9 cellular contexts compared by ENCODE assay signal in the genomic region with DNA sequence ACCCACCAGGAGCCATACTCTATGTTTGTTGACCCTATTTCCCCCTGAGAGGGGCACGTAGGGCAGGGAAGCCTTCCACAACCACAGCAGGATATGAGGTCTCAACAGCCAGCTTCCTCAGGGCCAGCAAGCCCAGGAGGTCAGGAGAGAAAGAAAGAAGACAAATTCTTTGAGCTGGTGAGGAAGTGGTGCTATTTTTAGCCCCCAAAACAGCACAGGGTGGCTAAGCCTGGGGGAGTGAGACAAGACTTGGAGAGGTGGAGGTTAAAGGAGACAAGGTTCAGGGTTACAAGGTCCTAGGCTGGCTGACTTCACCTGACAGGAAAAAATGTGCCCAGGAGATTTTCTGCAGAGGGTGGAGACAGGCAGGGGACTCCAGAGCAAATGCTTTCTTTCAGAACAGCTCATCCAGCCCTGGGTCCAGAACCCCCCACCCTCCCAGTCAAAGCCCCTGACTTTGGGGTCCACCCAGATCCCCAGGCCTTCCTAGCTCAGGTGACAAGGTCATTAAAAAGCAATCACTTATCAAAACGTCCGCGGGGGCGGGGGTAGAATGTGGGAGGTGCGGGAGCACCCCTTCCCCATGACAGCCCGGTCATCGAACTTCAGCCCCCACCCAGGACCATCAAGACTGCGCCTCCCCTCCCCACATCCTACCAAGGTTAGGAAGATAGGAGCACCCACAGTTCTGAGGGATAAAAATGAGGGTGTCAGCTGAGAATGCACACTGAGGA. TPM values are rescaled to one million over a fixed set of nuclear protein-coding genes. Genes with fewer than 3 reads are reported as not detected.
DNase-seq lines count a peak whose midpoint lies in the region; ATAC-seq, FAIRE-seq and TF ChIP-seq lines count a peak whose summit lies in the region.
"Had no signal": no experiment of that assay in that cellular context is flagged by ENCODE, and none has a peak within 500 bp of the region (broad histone marks: within the 10 kb centered on the region; RNA-seq: fewer than 3 reads in every experiment).

No MANE protein-coding gene starts in this region.

- H3K79me1 ChIP-seq in IMR-90 (ENCODE audit: low read depth in 1 of 2, low read length in 2 of 2): peaks cover 5 to 30% of the 10 kb centered on the region in 2 experiments; a peak in 3 of 4 replicates

- H3K4me1 Mint-ChIP-seq in brain: peaks cover 54% of the 10 kb centered on the region
- H3K4me1 Mint-ChIP-seq in naive thymus-derived CD8-positive, alpha-beta T cell: peaks cover 14 to 46% (median 42%) of the 10 kb centered on the region in 4 donors

- peak overlapping the region; percentile 86 to 98 (median 88) for H3K4me3 Mint-ChIP-seq in brain
- peak overlapping the region; percentile 68 to 93 (median 90) for H3K4me3 Mint-ChIP-seq in naive thymus-derived CD8-positive, alpha-beta T cell

- no peak for FAIRE-seq in pancreas (lab: Jason Lieb, UNC)

- H3K23ac ChIP-seq in IMR-90 (ENCODE audit: low read depth, low read length): peak overlapping the region; percentile 42; the same call in 1 of the 2 replicates

- peak overlapping the region; percentile 97 for H2AK9ac ChIP-seq in IMR-90 (replicated peaks; ENCODE audit: low read depth, low read length, poor library complexity)

- TF ChIP-seq RAD21 in IMR-90 (IDR thresholded peaks at IDR 0.05; ENCODE audit: low read length): no peak

- H3K4me2 ChIP-seq in BLaER1: peak overlapping the region; percentile 91
- peak overlapping the region; percentile 100 for H3K4me2 ChIP-seq in IMR-90 (ENCODE audit: low read depth, low read length)

- peaks cover 22% of the 10 kb centered on the region for H3K9me1 ChIP-seq in IMR-90 (ENCODE audit: insufficient read depth, low read length)

- no peak overlapping the region for H2BK120ac ChIP-seq in IMR-90 (ENCODE audit: low read depth, low read length)

- peak overlapping the region; percentile 99 for H2AFZ ChIP-seq in IMR-90 (replicated peaks; ENCODE audit: low read length, poor library complexity)

- BruUV-seq in IMR-90 (replicated peaks; lab: Mats Ljungman, UMichigan): no TSS peak

- peak overlapping the region; percentile 83 for H3K9ac ChIP-seq in BLaER1
- H3K9ac ChIP-seq in IMR-90 (ENCODE audit: low read depth, low read length): no peak overlapping the region

- no peak overlapping the region for H4K91ac ChIP-seq in IMR-90 (ENCODE audit: insufficient read depth, low read depth, low read length)

- H3K14ac ChIP-seq in IMR-90 (replicated peaks; ENCODE audit: low read depth, low read length): 0 out of 2 replicates have a peak overlapping the region, but pooled peaks have one; percentile 45

- in situ Hi-C loops in IMR-90 (cut with MboI; ENCODE audit: low sequenced_read_pairs): no loop called here

- no peak for DNase-seq in IMR-90
- no peak for DNase-seq in naive thymus-derived CD8-positive, alpha-beta T cell
- no peak for DNase-seq in pancreas
- no peak for DNase-seq in left cardiac atrium
- no peak for DNase-seq in stimulated activated CD4-positive, alpha-beta T cell treated with anti-CD3 and anti-CD28 coated beads, Interleukin-2, amount 100 ng/mL, for 24 hours
- DNase-seq: left ventricle myocardium superior had no signal

- TF ChIP-seq CTCF in IMR-90 (conservative IDR thresholded peaks at IDR 0.05; ENCODE audit: low read depth, low read length) (no peak), brain (conservative IDR thresholded peaks at IDR 0.05) (no peak), pancreas (IDR thresholded peaks at IDR 0.05) (no peak)

- H3K18ac ChIP-seq in IMR-90 (ENCODE audit: low read depth, low read length): no peak overlapping the region

- no peaks in the 10 kb centered on the region for H3K9me3 ChIP-seq in BLaER1
- H3K9me3 ChIP-seq in IMR-90 (ENCODE audit: control insufficient read depth, insufficient read depth, low read length): no peaks in the 10 kb centered on the region
- H3K9me3 ChIP-seq in pancreas: no peaks in the 10 kb centered on the region

- peak overlapping the region; percentile 86 to 99 (median 98) for H3K27ac Mint-ChIP-seq in brain
- H3K27ac Mint-ChIP-seq in naive thymus-derived CD8-positive, alpha-beta T cell: peak overlapping the region; percentile 10 to 85 (median 72)

- H3K4me1 ChIP-seq in BLaER1: peaks cover 39% of the 10 kb centered on the region
- peaks cover 12% of the 10 kb centered on the region for H3K4me1 ChIP-seq in IMR-90 (ENCODE audit: control insufficient read depth, insufficient read depth, low read length)
- H3K4me1 ChIP-seq in pancreas: no peaks in the 10 kb centered on the region

- H3K56ac ChIP-seq in IMR-90 (ENCODE audit: extremely low read depth, insufficient read depth, low read length): no peak overlapping the region

- ATAC-seq in IMR-90 (ENCODE audit: low read depth) (no peak), GM18519 (IDR thresholded peaks at IDR 0.05; ENCODE audit: low FRiP score, unreplicated experiment) (no peak), pancreas (no peak), left cardiac atrium (no peak)
- ATAC-seq in naive thymus-derived CD8-positive, alpha-beta T cell: peak; percentile 21 to 45
- ATAC-seq: left ventricle myocardium superior had no signal

- POLR2A ChIA-PET in IMR-90 (lab: Charles Lee; ENCODE audit: unreplicated experiment): interaction anchor here (0.6 kb wide), 1 partner anchor 8 kb away, joined by 5 read pairs; no protein-coding TSS in a partner anchor
- POLR2A ChIA-PET in naive thymus-derived CD8-positive, alpha-beta T cell (lab: Charles Lee): interaction anchor here (1.5 to 2.8 kb wide), 3 partner anchors 10 to 29 kb away, joined by 6 to 20 read pairs (median 15); partner anchors contain the start of gene SF3B4

- H4K8ac ChIP-seq in IMR-90 (ENCODE audit: low read depth in 2 of 2, low read length in 2 of 2): 0 out of 4 replicates have a peak overlapping the region, but pooled peaks of 1 of the 2 experiments have one; percentile 25

- CTCF ChIA-PET in IMR-90 (lab: Yijun Ruan, JAX): interaction anchor here (0.6 kb wide), 1 partner anchor 265 kb away, joined by 3 read pairs; no protein-coding TSS in a partner anchor

- H2BK5ac ChIP-seq in IMR-90 (ENCODE audit: low read depth, low read length, poor library complexity, severe bottlenecking): no peak overlapping the region

- peaks cover 9% of the 10 kb centered on the region for H3K27me3 Mint-ChIP-seq in brain
- peaks cover 0 to 4% (median 0%) of the 10 kb centered on the region in 5 donors for H3K27me3 Mint-ChIP-seq in naive thymus-derived CD8-positive, alpha-beta T cell

- peak overlapping the region; percentile 58 for H2AK5ac ChIP-seq in IMR-90 (ENCODE audit: low read depth, low read length)

- no peaks in the 10 kb centered on the region for H3K27me3 ChIP-seq in BLaER1
- H3K27me3 ChIP-seq in IMR-90 (ENCODE audit: control insufficient read depth, insufficient read depth, low read length): no peaks in the 10 kb centered on the region
- no peaks in the 10 kb centered on the region for H3K27me3 ChIP-seq in pancreas

- 0 out of 2 replicates have a peak overlapping the region, but pooled peaks have one; percentile 16 for H3K4ac ChIP-seq in IMR-90 (ENCODE audit: low read depth, low read length)

- intact Hi-C loops in IMR-90 (cut with micrococcal nuclease) (no loop called here), pancreas (cut with DNase I) (no loop called here), left cardiac atrium (cut with DNase I) (no loop called here)

- H3K4me3 ChIP-seq in BLaER1 (peak overlapping the region; percentile 79), IMR-90 (ENCODE audit: insufficient read depth, low read depth, low read length) (peak overlapping the region; percentile 98), pancreas (no peak overlapping the region)

- no peak overlapping the region for H2BK20ac ChIP-seq in IMR-90 (ENCODE audit: low read depth, low read length)

- dilution Hi-C loops in IMR-90 (cut with HindIII; ENCODE audit: low sequenced_read_pairs, unreplicated experiment): no loop called here

- no peak overlapping the region for H2BK15ac ChIP-seq in IMR-90 (ENCODE audit: low read depth, low read length)

- H3K36me3 ChIP-seq in BLaER1 (peaks cover 30% of the 10 kb centered on the region), IMR-90 (ENCODE audit: control insufficient read depth, insufficient read depth, low read length) (peaks cover 15% of the 10 kb centered on the region), pancreas (no peaks in the 10 kb centered on the region)

- peaks cover 20% of the 10 kb centered on the region for H3K36me3 Mint-ChIP-seq in brain
- H3K36me3 Mint-ChIP-seq in naive thymus-derived CD8-positive, alpha-beta T cell: no peaks in the 10 kb centered on the region

- H3K9me3 Mint-ChIP-seq in brain: no peaks in the 10 kb centered on the region
- H3K9me3 Mint-ChIP-seq in naive thymus-derived CD8-positive, alpha-beta T cell: no peaks in the 10 kb centered on the region

- no peaks in the 10 kb centered on the region for H4K20me1 ChIP-seq in BLaER1
- no peaks in the 10 kb centered on the region for H4K20me1 ChIP-seq in IMR-90 (ENCODE audit: insufficient read depth, low read length)

- H4K5ac ChIP-seq in IMR-90 (ENCODE audit: low read depth, low read length): no peak overlapping the region

- no CpG with 5 or more reads among the region's 9 CpGs for WGBS in IMR-90 (ENCODE audit: extremely low coverage in 2 of 2, insufficient read length in 1 of 2), 2 experiments
- 24 to 30% methylated on average over 9 of the region's 9 CpGs for WGBS in pancreas, 2 donors

- TF ChIP-seq POLR2A in IMR-90 (IDR thresholded peaks at IDR 0.05; ENCODE audit: low read depth, low read length): no peak

- peak overlapping the region; percentile 76 for H3K27ac ChIP-seq in BLaER1
- no peak overlapping the region for H3K27ac ChIP-seq in IMR-90 (ENCODE audit: insufficient read depth, low read length)
- H3K27ac ChIP-seq in pancreas: no peak overlapping the region

RNA-seq across cellular contexts. Expression of gene SV2A, which starts 1.3 kb away (rescaled TPM):
- 15.4 and 16.4 TPM in 2 replicates for total RNA-seq in IMR-90 (2012; rRNA removed)
- 18.1 and 19.6 TPM in 2 replicates for polyA plus RNA-seq in IMR-90 (2012; rRNA removed)
- 14.5 and 15.6 TPM in 2 replicates for polyA plus RNA-seq in IMR-90 (2012; cell fraction: cytosol; rRNA removed)
- polyA plus RNA-seq in IMR-90 (2012; cell fraction: nucleus; rRNA removed; ENCODE audit: low replicate concordance): 22.0 and 25.1 TPM in 2 replicates
- 112 TPM for polyA plus RNA-seq in brain (ENCODE audit: insufficient read depth, low read depth, low replicate concordance)
- 1 to 10 TPM; 3.0 TPM for total RNA-seq in naive thymus-derived CD8-positive, alpha-beta T cell
- 1 to 10 TPM; 1.6 to 2.6 (median 2.3) TPM for polyA plus RNA-seq in naive thymus-derived CD8-positive, alpha-beta T cell
- 1 to 10 TPM in 3 of 6 donors, under 1 TPM in 3; 0.32 to 2.5 (median 0.96) TPM for total RNA-seq in pancreas
- polyA plus RNA-seq in pancreas: 1 to 10 TPM; 2.3 to 8.3 TPM
- 1 to 10 TPM in 1 of 2 donors, under 1 TPM in 1; 0.71 to 1.5 TPM for total RNA-seq in left cardiac atrium

RNA-seq across cellular contexts. Expression of gene SF3B4, which starts 11.2 kb away (rescaled TPM):
- total RNA-seq in IMR-90 (2012; rRNA removed) (6.6 and 11.4 TPM in 2 replicates), pancreas (10 to 100 TPM; 10.5 to 23.5 (median 19.3) TPM), left cardiac atrium (10 to 100 TPM; 25.4 to 30.7 TPM)
- polyA plus RNA-seq in IMR-90 (2012; rRNA removed) (62.6 and 64.4 TPM in 2 replicates), brain (ENCODE audit: insufficient read depth, low read depth, low replicate concordance) (109 TPM), pancreas (10 to 100 TPM; 15.7 to 24.3 TPM)
- polyA plus RNA-seq in IMR-90 (2012; cell fraction: cytosol; rRNA removed): 29.9 and 58.3 TPM in 2 replicates
- 49.8 and 67.0 TPM in 2 replicates for polyA plus RNA-seq in IMR-90 (2012; cell fraction: nucleus; rRNA removed; ENCODE audit: low replicate concordance)
- total RNA-seq in naive thymus-derived CD8-positive, alpha-beta T cell: 10 to 100 TPM; 46.5 to 50.5 TPM
- 10 to 100 TPM; 55.7 to 90.4 (median 71.9) TPM for polyA plus RNA-seq in naive thymus-derived CD8-positive, alpha-beta T cell

RNA-seq across cellular contexts. Expression of gene BOLA1, which starts 17.0 kb away (rescaled TPM):
- 3.4 and 4.4 TPM in 2 replicates for total RNA-seq in IMR-90 (2012; rRNA removed)
- 12.6 and 14.2 TPM in 2 replicates for polyA plus RNA-seq in IMR-90 (2012; rRNA removed)
- 19.5 and 20.0 TPM in 2 replicates for polyA plus RNA-seq in IMR-90 (2012; cell fraction: cytosol; rRNA removed)
- polyA plus RNA-seq in IMR-90 (2012; cell fraction: nucleus; rRNA removed; ENCODE audit: low replicate concordance): 14.7 and 18.9 TPM in 2 replicates
- 39.0 TPM for polyA plus RNA-seq in brain (ENCODE audit: insufficient read depth, low read depth, low replicate concordance)
- total RNA-seq in naive thymus-derived CD8-positive, alpha-beta T cell: 10 to 100 TPM; 21.1 to 21.6 TPM
- 10 to 100 TPM; 19.7 to 34.1 (median 24.3) TPM for polyA plus RNA-seq in naive thymus-derived CD8-positive, alpha-beta T cell
- 1 to 10 TPM; 7.0 to 8.8 (median 8.5) TPM for total RNA-seq in pancreas
- 10 to 100 TPM; 19.6 to 24.1 TPM for polyA plus RNA-seq in pancreas
- total RNA-seq in left cardiac atrium: 10 to 100 TPM; 13.0 to 16.0 TPM

RNA-seq across cellular contexts. Expression of gene MTMR11, which starts 20.3 kb away (rescaled TPM):
- 1.7 and 2.0 TPM in 2 replicates for total RNA-seq in IMR-90 (2012; rRNA removed)
- polyA plus RNA-seq in IMR-90 (2012; rRNA removed): 14.3 and 14.6 TPM in 2 replicates
- 4.5 and 6.0 TPM in 2 replicates for polyA plus RNA-seq in IMR-90 (2012; cell fraction: cytosol; rRNA removed)
- polyA plus RNA-seq in IMR-90 (2012; cell fraction: nucleus; rRNA removed; ENCODE audit: low replicate concordance): 64.8 and 76.3 TPM in 2 replicates
- 2.5 TPM for polyA plus RNA-seq in brain (ENCODE audit: insufficient read depth, low read depth, low replicate concordance)
- total RNA-seq in naive thymus-derived CD8-positive, alpha-beta T cell: 1 to 10 TPM; 1.5 TPM
- under 1 TPM in 1 of 3 donors, not detected in 2; 0.09 TPM for polyA plus RNA-seq in naive thymus-derived CD8-positive, alpha-beta T cell
- 10 to 100 TPM in 1 of 6 donors, 1 to 10 TPM in 5; 1.7 to 11.8 (median 3.7) TPM for total RNA-seq in pancreas
- polyA plus RNA-seq in pancreas: 1 to 10 TPM; 4.1 to 4.9 TPM
- total RNA-seq in left cardiac atrium: 1 to 10 TPM; 3.9 to 6.0 TPM

Comparison
In these comparisons a context has a peak if more than half of its experiments do, and no peak if none do; other contexts are left out.
1. H3K4me3 ChIP-seq: peak in BLaER1 (single experiment) and IMR-90 (single experiment); none in pancreas (0 of 4).
2. ATAC-seq: peak in naive thymus-derived CD8-positive, alpha-beta T cell (2 of 2); none in IMR-90 (single experiment), GM18519 (single experiment), pancreas (0 of 4) and left cardiac atrium (0 of 2).